Comparison of ENCODE assay signal across 19 cellular contexts in the genomic region with DNA sequence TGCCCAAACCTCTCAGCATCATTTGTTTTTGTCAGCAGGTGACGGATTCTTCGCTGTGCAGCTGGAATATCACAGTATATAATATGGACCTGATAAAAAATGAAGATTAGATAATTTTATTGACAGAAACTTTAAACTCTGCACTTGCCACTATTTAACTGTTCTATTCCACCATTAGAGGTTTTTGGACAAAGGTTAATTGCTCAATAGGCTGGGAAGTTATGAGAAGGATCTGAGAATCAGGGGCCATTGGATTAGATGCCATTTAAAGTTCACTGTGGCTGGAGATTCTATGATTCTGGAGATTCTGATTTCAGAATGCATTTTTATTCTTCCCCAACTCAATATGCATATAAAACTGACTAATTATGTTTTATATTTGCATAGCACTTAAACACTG. TPM values are rescaled to one million over a fixed set of nuclear protein-coding genes. Genes with fewer than 3 reads are reported as not detected.
DNase-seq lines count a peak whose midpoint lies in the region; ATAC-seq, FAIRE-seq and TF ChIP-seq lines count a peak whose summit lies in the region.
"Had no signal": no experiment of that assay in that cellular context is flagged by ENCODE, and none has a peak within 500 bp of the region (broad histone marks: within the 10 kb centered on the region; RNA-seq: fewer than 3 reads in every experiment).

No MANE protein-coding gene starts in this region.

- BruUV-seq in HepG2 (replicated peaks; lab: Mats Ljungman, UMichigan): no TSS peak

- H3K79me2 ChIP-seq in HepG2 (ENCODE audit: insufficient read depth, low read length): no peaks in the 10 kb centered on the region

- no peak overlapping the region for H3K9ac ChIP-seq in liver (ENCODE audit: low read depth in 1 of 2, low read length in 2 of 2)
- H3K9ac ChIP-seq in HepG2 (ENCODE audit: insufficient read depth, low read depth, low read length): no peak overlapping the region
- H3K9ac ChIP-seq: BLaER1 had no signal

- FAIRE-seq in HepG2 (lab: Jason Lieb, UNC): no peak
- FAIRE-seq in urothelium cell line (lab: Jason Lieb, UNC): no peak
- FAIRE-seq: GM12892, GM18507 had no signal

- no peak overlapping the region for H2AFZ ChIP-seq in HepG2 (ENCODE audit: low read length)

- DNase-seq in NCI-H1417 (lab: John Stamatoyannopoulos, UW) (peak in 2 of 3 experiments; percentile 27 to 73), NCI-H1417 treated with DMSO at 0.1 percent for 48 hours (lab: John Stamatoyannopoulos, UW) (no peak), HepG2 (ENCODE audit: low spot score) (no peak), NCI-H69 (lab: John Stamatoyannopoulos, UW) (peak; percentile 58), urothelium cell line (ENCODE audit: low spot score) (no peak), spleen (no peak), left cardiac atrium (no peak)
- DNase-seq: CD4-positive, alpha-beta memory T cell; DMS153; DMS79; GDM1; GOT3; H7 had no signal

- H3K4me3 ChIP-seq in liver (ENCODE audit: low read depth in 1 of 3, low read length in 3 of 3) (no peak overlapping the region), HepG2 (replicated peaks in 1 of 3; ENCODE audit: insufficient read depth in 1 of 3, low read depth in 2 of 3, low read length in 3 of 3) (no peak overlapping the region), spleen (no peak overlapping the region)
- H3K4me3 ChIP-seq: BLaER1 had no signal

- H3K27ac ChIP-seq in liver (ENCODE audit: low read depth in 1 of 2, low read length in 2 of 2): no peak overlapping the region
- no peak overlapping the region for H3K27ac ChIP-seq in HepG2 (ENCODE audit: extremely low read length, insufficient read depth, low read length)
- no peak overlapping the region for H3K27ac ChIP-seq in spleen
- H3K27ac ChIP-seq: 22Rv1, BLaER1 had no signal

- H3K27me3 ChIP-seq in liver (ENCODE audit: control insufficient read depth in 4 of 4, insufficient read depth in 4 of 4, low read length in 3 of 4): no peaks in the 10 kb centered on the region
- no peaks in the 10 kb centered on the region for H3K27me3 ChIP-seq in HepG2 (ENCODE audit: control insufficient read depth in 1 of 2, insufficient read depth in 2 of 2, low read length in 2 of 2)
- H3K27me3 ChIP-seq in spleen (replicated peaks in 1 of 7): no peaks in the 10 kb centered on the region
- H3K27me3 ChIP-seq: BLaER1 had no signal

- H3K4me2 ChIP-seq in HepG2 (ENCODE audit: low read depth, low read length): no peak overlapping the region
- H3K4me2 ChIP-seq: BLaER1 had no signal

- TF ChIP-seq EP300 in HepG2 (IDR thresholded peaks at IDR 0.05; ENCODE audit: low read depth in 2 of 2, low read length in 2 of 2) (no peak), HepG2 (CRISPR knock-in tag; IDR thresholded peaks at IDR 0.05; ENCODE audit: borderline replicate concordance) (no peak)

- TF ChIP-seq POLR2A in HepG2 (IDR thresholded peaks at IDR 0.05; ENCODE audit: insufficient read depth in 1 of 2, low read depth in 2 of 2, low read length in 2 of 2) (no peak), spleen (IDR thresholded peaks at IDR 0.05) (no peak)

- no peak for ATAC-seq in HepG2
- ATAC-seq in left cardiac atrium: no peak
- ATAC-seq: HCT116 had no signal

- intact Hi-C loops in HepG2 (cut with micrococcal nuclease; ENCODE audit: unreplicated experiment): no loop called here
- intact Hi-C loops in spleen (cut with DNase I; ENCODE audit: low total_unique reads): no loop called here
- intact Hi-C loops in left cardiac atrium (cut with DNase I): no loop called here

- H4K20me1 ChIP-seq in HepG2 (ENCODE audit: insufficient read depth, low read length): no peaks in the 10 kb centered on the region
- H4K20me1 ChIP-seq: BLaER1 had no signal

- CTCF ChIA-PET in HepG2 (lab: Yijun Ruan, JAX; ENCODE audit: low intra/inter-chr PET ratio, low total read pairs): no interaction called here

- POLR2A ChIA-PET in HepG2 (lab: Yijun Ruan, JAX): no interaction called here

- in situ Hi-C loops in HepG2 (cut with HindIII; ENCODE audit: extremely low pct_ligation_motif_present, low pct_unique_long_range_greater_than_20kb): no loop called here

- TF ChIP-seq RAD21 in liver (IDR thresholded peaks at IDR 0.05) (peak in 1 of 2 donors; percentile 15), HepG2 (CRISPR knock-in tag; IDR thresholded peaks at IDR 0.05) (no peak)

- 40% methylated on average over 2 of the region's 2 CpGs for WGBS in liver
- 14% methylated on average over 2 of the region's 2 CpGs for WGBS in HepG2 (ENCODE audit: low lambda C conversion rate)
- WGBS in spleen, 5 donors: 92 to 99% (median 95%) methylated on average over 2 of the region's 2 CpGs

- no peaks in the 10 kb centered on the region for H3K36me3 ChIP-seq in liver (ENCODE audit: control insufficient read depth in 4 of 4, insufficient read depth in 3 of 4, low read depth in 1 of 4, low read length in 3 of 4)
- no peaks in the 10 kb centered on the region for H3K36me3 ChIP-seq in HepG2 (replicated peaks in 1 of 2; ENCODE audit: control insufficient read depth in 1 of 2, insufficient read depth in 2 of 2, low read length in 2 of 2)
- H3K36me3 ChIP-seq in spleen: no peaks in the 10 kb centered on the region
- H3K36me3 ChIP-seq: BLaER1 had no signal

- TF ChIP-seq CTCF in liver (IDR thresholded peaks at IDR 0.05; ENCODE audit: low read depth, low read length, missing input control) (no peak), HepG2 (CRISPR knock-in tag; IDR thresholded peaks at IDR 0.05) (no peak), spleen (IDR thresholded peaks at IDR 0.05 in 8 of 11, conservative IDR thresholded peaks at IDR 0.05 in 3 of 11) (no peak)

- H3K9me3 ChIP-seq in liver (ENCODE audit: control insufficient read depth in 4 of 4, low read length in 3 of 4) (no peaks in the 10 kb centered on the region), HepG2 (ENCODE audit: low read length) (no peaks in the 10 kb centered on the region), spleen (no peaks in the 10 kb centered on the region)
- H3K9me3 ChIP-seq: BLaER1 had no signal

- peaks cover 0 to 9% (median 3%) of the 10 kb centered on the region in 4 donors for H3K4me1 ChIP-seq in liver (ENCODE audit: control insufficient read depth in 4 of 4, insufficient read depth in 4 of 4, low read length in 3 of 4)
- H3K4me1 ChIP-seq in HepG2 (ENCODE audit: insufficient read depth, low read length): no peaks in the 10 kb centered on the region
- peaks cover 0 to 9% (median 2%) of the 10 kb centered on the region in 6 donors for H3K4me1 ChIP-seq in spleen
- H3K4me1 ChIP-seq: BLaER1 had no signal

TF ChIP-seq in liver, 16 proteins besides CTCF, POLR2A, EP300 and RAD21 (continues in another document):
- TF ChIP-seq MAX (IDR thresholded peaks at IDR 0.05) (peak; percentile 19), TAF1 (conservative IDR thresholded peaks at IDR 0.05) (no peak), YY1 (IDR thresholded peaks at IDR 0.05) (peak; percentile 94), FOXA1 (IDR thresholded peaks at IDR 0.05) (no peak), HNF4A (conservative IDR thresholded peaks at IDR 0.05) (peak; percentile 50 to 90), RXRA (IDR thresholded peaks at IDR 0.05) (peak in 1 of 2 donors; percentile 75), FOXA2 (IDR thresholded peaks at IDR 0.05) (no peak)

TF ChIP-seq in HepG2, 621 proteins besides CTCF, POLR2A, EP300 and RAD21 (continues in another document):
- TF ChIP-seq MEIS1 (CRISPR knock-in tag; IDR thresholded peaks at IDR 0.05; ENCODE audit: borderline replicate concordance) (no peak), POLR2AphosphoS2 (IDR thresholded peaks at IDR 0.05; ENCODE audit: low read depth, low read length) (no peak), MYC (CRISPR knock-in tag; IDR thresholded peaks at IDR 0.05; ENCODE audit: borderline replicate concordance) (no peak), SAP130 (CRISPR knock-in tag; IDR thresholded peaks at IDR 0.05; ENCODE audit: low read depth) (no peak)

RNA-seq across cellular contexts. Expression of gene ANXA1, which starts 59.8 kb away (rescaled TPM):
- total RNA-seq in liver: 10 to 100 TPM; 15.6 to 28.6 TPM
- polyA plus RNA-seq in liver: 10 to 100 TPM in 1 of 2 donors, 1 to 10 TPM in 1; 4.8 to 13.3 TPM
- total RNA-seq in HepG2 (2016; rRNA removed; fragmentation: Illumina TruSeq; extraction: Trizol): 0.20 and 0.24 TPM in 2 replicates
- total RNA-seq in HepG2 (2016; cell fraction: cytosol; rRNA removed; fragmentation: Illumina TruSeq; extraction: Trizol; ENCODE audit: low read depth): not detected in 2 replicates
- not detected in 2 replicates for total RNA-seq in HepG2 (2016; cell fraction: insoluble cytoplasmic fraction; rRNA removed; fragmentation: Illumina TruSeq; extraction: Trizol)
- total RNA-seq in HepG2 (2016; cell fraction: membrane; rRNA removed; fragmentation: Illumina TruSeq; extraction: Trizol): not detected in 2 replicates
- not detected in 2 replicates for total RNA-seq in HepG2 (2016; cell fraction: nucleus; rRNA removed; fragmentation: Illumina TruSeq; extraction: Trizol)
- polyA plus RNA-seq in HepG2 (2011; rRNA removed): 0.13 and 0.15 TPM in 2 replicates
- polyA plus RNA-seq in HepG2 (2011; cell fraction: cytosol; rRNA removed): 0.05 and 0.14 TPM in 2 replicates
- not detected in 2 replicates for polyA plus RNA-seq in HepG2 (2011; cell fraction: nucleus; rRNA removed)
- not detected in 2 replicates for polyA plus RNA-seq in HepG2 (2012)
- not detected in 2 replicates for polyA plus RNA-seq in HepG2 (2016; cell fraction: cytosol; fragmentation: Illumina TruSeq; extraction: Trizol; ENCODE audit: low read depth)
- 0.15 and 0.21 TPM in 2 replicates for polyA plus RNA-seq in HepG2 (2016; cell fraction: insoluble cytoplasmic fraction; fragmentation: Illumina TruSeq; extraction: Trizol; ENCODE audit: low read depth)
- not detected in 2 replicates for polyA plus RNA-seq in HepG2 (2016; cell fraction: membrane; fragmentation: Illumina TruSeq; extraction: Trizol; ENCODE audit: low read depth)
- polyA plus RNA-seq in HepG2 (2016; cell fraction: nucleus; fragmentation: Illumina TruSeq; extraction: Trizol; ENCODE audit: insufficient read depth, low read depth): 0.65 TPM in 1 of 2 replicates, not detected in the other
- 0.52 and 145 TPM in 2 replicates for polyA minus RNA-seq in HepG2 (2011; rRNA and poly(A)+ RNA removed; ENCODE audit: low replicate concordance)
- not detected in 2 replicates for polyA minus RNA-seq in HepG2 (2011; cell fraction: cytosol; rRNA and poly(A)+ RNA removed)
- 0.90 TPM in 1 of 2 replicates, not detected in the other for polyA minus RNA-seq in HepG2 (2011; cell fraction: nucleus; rRNA and poly(A)+ RNA removed)
- total RNA-seq in spleen: 100 to 1,000 TPM in 3 of 7 donors, 10 to 100 TPM in 4; 68.9 to 123 (median 98.4) TPM
- 10 to 100 TPM; 45.5 to 70.5 (median 46.5) TPM for polyA plus RNA-seq in spleen
- total RNA-seq in left cardiac atrium: 100 to 1,000 TPM; 173 to 212 TPM

Comparison
In these comparisons a context has a peak if more than half of its experiments do, and no peak if none do; other contexts are left out.
1. DNase-seq: peak in NCI-H1417 (2 of 3) and NCI-H69 (single experiment); none in NCI-H1417 treated with DMSO at 0.1 percent for 48 hours (single experiment), HepG2 (single experiment), urothelium cell line (single experiment), spleen (single experiment) and left cardiac atrium (single experiment).
2. RNA of gene ANXA1, which starts 59.8 kb away (total RNA-seq): 173 to 212 TPM in left cardiac atrium, 68.9 to 123 TPM in spleen and 15.6 to 28.6 TPM in liver; 0.20 to 0.24 TPM in HepG2; every median in the first group is over 10 times any median in the second.